ENCODE assay signal across 20 cellular contexts in the genomic region with DNA sequence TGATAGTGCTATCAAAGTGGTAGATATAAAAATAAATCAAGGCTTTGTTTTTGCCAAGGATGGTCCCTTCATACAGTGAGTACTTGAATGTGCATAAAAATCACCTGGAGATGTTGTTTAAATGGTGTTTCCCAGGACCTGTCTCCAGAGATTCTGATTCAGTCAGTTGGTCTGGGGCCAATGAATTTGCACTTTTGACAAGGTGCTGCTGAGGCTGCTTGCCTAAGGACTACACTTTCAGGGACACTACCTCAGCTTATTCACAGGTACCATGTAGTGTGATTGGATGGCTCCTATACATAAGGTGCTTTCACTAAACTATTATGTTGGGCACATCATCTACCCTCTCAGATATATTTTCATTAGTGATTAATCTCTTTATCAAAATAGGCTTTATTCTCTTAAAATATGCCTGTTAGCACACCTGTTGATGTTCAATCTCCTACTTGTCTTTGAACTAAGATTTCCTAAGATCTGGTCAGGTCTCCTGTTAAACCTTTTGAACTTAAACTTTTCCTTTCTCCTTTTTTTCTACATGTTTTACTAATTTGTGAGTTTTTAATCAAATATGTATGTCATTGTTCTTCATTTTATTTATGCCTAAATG.
"Had no signal": no experiment of that assay in that cellular context is flagged by ENCODE, and none has a peak within 500 bp of the region (broad histone marks: within the 10 kb centered on the region; RNA-seq: fewer than 3 reads in every experiment).

No MANE protein-coding gene starts in this region.

- H3K4me3 ChIP-seq: dorsolateral prefrontal cortex, esophagus muscularis mucosa, smooth muscle cell, stomach, thoracic aorta had no signal

- H3K9me3 ChIP-seq: esophagus muscularis mucosa, thoracic aorta had no signal

- H3K27ac ChIP-seq: dorsolateral prefrontal cortex, esophagus muscularis mucosa, stomach, thoracic aorta had no signal

- H3K27me3 ChIP-seq: dorsolateral prefrontal cortex, esophagus muscularis mucosa, stomach had no signal

- H3K9me3 Mint-ChIP-seq: endodermal cell, natural killer cell had no signal

- H3K36me3 Mint-ChIP-seq: natural killer cell had no signal

- H3K4me3 Mint-ChIP-seq: activated B cell treated with CpG ODN at 0.5 μM for 24 hours; activated CD4-positive, alpha-beta T cell treated with anti-CD3 and anti-CD28 coated beads, Interleukin-2, amount 10 ng/mL, durations not matched to agents 24 days and 14 days; endodermal cell; natural killer cell; T-helper 2 cell treated with Interferon-gamma antibody and Interleukin-4, amounts not matched to agents 5 μg/mL and 100 μg/mL, for 36 hours had no signal

- H3K27ac Mint-ChIP-seq: activated B cell treated with CpG ODN at 0.5 μM for 24 hours; activated CD4-positive, alpha-beta T cell treated with anti-CD3 and anti-CD28 coated beads, Interleukin-2, amount 10 ng/mL, durations not matched to agents 24 days and 14 days; T-helper 2 cell treated with Interferon-gamma antibody and Interleukin-4, amounts not matched to agents 5 μg/mL and 100 μg/mL, for 36 hours had no signal

- H3K27me3 Mint-ChIP-seq: activated B cell treated with CpG ODN at 0.5 μM for 24 hours; activated CD4-positive, alpha-beta T cell treated with anti-CD3 and anti-CD28 coated beads, Interleukin-2, amount 10 ng/mL, durations not matched to agents 24 days and 14 days had no signal

- DNase-seq: activated B cell treated with CpG ODN at 0.5 μM for 24 hours; activated CD4-positive, alpha-beta T cell treated with anti-CD3 and anti-CD28 coated beads, Interleukin-2, amount 10 ng/mL, durations not matched to agents 24 days and 14 days; activated CD8-positive, alpha-beta memory T cell treated with anti-CD3 and anti-CD28 coated beads, Interleukin-2, amount 50 U/mL, for 48 hours; activated naive CD4-positive, alpha-beta T cell treated with Interleukin-2 at 50 U/mL for 16 hours; anterior cingulate cortex; dorsolateral prefrontal cortex; endodermal cell; islet precursor cell; mesendoderm; natural killer cell; nucleus accumbens; right cardiac atrium; stimulated activated CD4-positive, alpha-beta T cell treated with anti-CD3 and anti-CD28 coated beads, Interleukin-4, amount 100 ng/mL, for 4 hours; stimulated activated CD8-positive, alpha-beta memory T cell treated with anti-CD3 and anti-CD28 coated beads, Interleukin-4, amount 100 ng/mL, for 48 hours; stomach; SW 1271 had no signal

- H3K36me3 ChIP-seq: thoracic aorta had no signal
